8 cellular contexts compared by ENCODE assay signal in the genomic region with DNA sequence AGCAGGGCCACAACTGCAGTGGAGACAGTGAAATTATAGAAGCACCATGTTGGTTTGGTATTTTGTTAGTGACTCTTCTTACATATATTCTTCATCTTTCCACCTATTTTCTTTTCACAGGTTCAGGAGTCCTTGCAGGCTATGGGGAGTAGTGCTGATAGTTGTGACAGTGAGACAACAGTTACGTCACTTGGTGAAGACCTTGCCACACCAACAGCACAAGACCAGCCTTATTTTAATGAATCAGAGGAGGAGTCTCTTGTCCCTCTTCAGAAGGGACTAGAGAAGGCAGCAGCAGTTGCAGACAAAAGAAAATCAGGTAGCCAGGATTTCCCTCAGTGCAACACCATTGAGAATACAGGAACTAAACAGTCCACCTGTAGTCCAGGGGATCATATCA.
"Had no signal": no experiment of that assay in that cellular context is flagged by ENCODE, and none has a peak within 500 bp of the region (broad histone marks: within the 10 kb centered on the region; RNA-seq: fewer than 3 reads in every experiment).

No MANE protein-coding gene starts in this region.

- DNase-seq: activated CD4-positive, alpha-beta memory T cell treated with anti-CD3 and anti-CD28 coated beads for 36 hours; activated CD4-positive, alpha-beta T cell treated with anti-CD3 and anti-CD28 coated beads for 1 hour; activated gamma-delta T cell treated with Interleukin-2 at 50 U/mL for 16 hours; activated T-cell treated with anti-CD3 and anti-CD28 coated beads, Interleukin-2, amount 50 U/mL, for 72 hours; kidney; retina; uterus had no signal

- H3K27ac Mint-ChIP-seq: activated CD4-positive, alpha-beta memory T cell treated with anti-CD3 and anti-CD28 coated beads for 36 hours; activated T-cell treated with anti-CD3 and anti-CD28 coated beads, Interleukin-2, amount 50 U/mL, for 72 hours had no signal

- ATAC-seq: activated T-cell treated with anti-CD3 and anti-CD28 coated beads, Interleukin-2, amount 50 U/mL, for 72 hours had no signal

- H3K4me1 Mint-ChIP-seq: neural crest cell had no signal

- H3K4me3 Mint-ChIP-seq: activated CD4-positive, alpha-beta memory T cell treated with anti-CD3 and anti-CD28 coated beads for 36 hours; activated T-cell treated with anti-CD3 and anti-CD28 coated beads, Interleukin-2, amount 50 U/mL, for 72 hours; neural crest cell had no signal

- H3K9me3 Mint-ChIP-seq: activated CD4-positive, alpha-beta memory T cell treated with anti-CD3 and anti-CD28 coated beads for 36 hours; activated T-cell treated with anti-CD3 and anti-CD28 coated beads, Interleukin-2, amount 50 U/mL, for 72 hours; neural crest cell had no signal

- H3K27me3 Mint-ChIP-seq: activated CD4-positive, alpha-beta memory T cell treated with anti-CD3 and anti-CD28 coated beads for 36 hours had no signal
